In the genomic region with DNA sequence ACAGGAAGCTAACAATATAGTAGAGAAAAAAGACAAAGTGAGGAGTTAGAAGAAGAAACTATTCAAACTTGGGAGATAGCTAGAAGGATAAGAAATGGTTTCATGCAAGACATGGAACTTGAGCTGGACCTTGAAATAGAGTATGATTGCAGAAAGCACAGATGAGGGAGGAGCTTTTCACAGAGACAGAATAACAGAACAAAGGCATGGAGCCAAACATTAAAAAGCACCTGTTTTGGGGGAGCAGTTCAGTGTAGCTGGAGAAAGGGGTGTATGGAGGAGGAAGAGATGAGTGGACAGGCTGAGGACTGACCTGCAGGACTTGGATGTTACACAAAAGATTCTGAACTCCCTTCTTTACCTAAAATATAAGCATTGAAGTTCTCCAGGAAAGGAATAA, we compare ENCODE assay signal across 37 cellular contexts.
"Had no signal": no experiment of that assay in that cellular context is flagged by ENCODE, and none has a peak within 500 bp of the region (broad histone marks: within the 10 kb centered on the region; RNA-seq: fewer than 3 reads in every experiment).

No MANE protein-coding gene starts in this region.

- DNase-seq: activated CD4-positive, alpha-beta memory T cell treated with anti-CD3 and anti-CD28 coated beads, Interleukin-2, amount 10 ng/mL, durations not matched to agents 7 days and 5 days; activated CD4-positive, alpha-beta T cell treated with anti-CD3 and anti-CD28 coated beads for 1 hour; activated CD4-positive, alpha-beta T cell treated with anti-CD3 and anti-CD28 coated beads for 36 hours; activated CD4-positive, alpha-beta T cell treated with anti-CD3 and anti-CD28 coated beads for 48 hours; activated CD4-positive, alpha-beta T cell treated with anti-CD3 and anti-CD28 coated beads, Interleukin-2, amount 10 ng/mL, durations not matched to agents 7 days and 5 days; activated CD4-positive, alpha-beta T cell treated with anti-CD3 and anti-CD28 coated beads, Interleukin-2, amount 50 U/mL, for 48 hours; activated CD4-positive, CD25-positive, alpha-beta regulatory T cell; activated CD8-positive, alpha-beta memory T cell treated with anti-CD3 and anti-CD28 coated beads for 24 hours; activated CD8-positive, alpha-beta memory T cell treated with anti-CD3 and anti-CD28 coated beads, Interleukin-2, amount 10 ng/mL, durations not matched to agents 7 days and 5 days; activated CD8-positive, alpha-beta memory T cell treated with anti-CD3 and anti-CD28 coated beads, Interleukin-2, amount 50 U/mL, for 48 hours; activated CD8-positive, alpha-beta T cell treated with anti-CD3 and anti-CD28 coated beads, Interleukin-2, amount 10 ng/mL, durations not matched to agents 7 days and 5 days; activated effector memory CD4-positive, alpha-beta T cell treated with Interleukin-2 at 50 U/mL for 16 hours; activated gamma-delta T cell; activated naive CD4-positive, alpha-beta T cell treated with anti-CD3 and anti-CD28 coated beads, Interleukin-2, amount 50 U/mL, for 16 hours; activated naive CD4-positive, alpha-beta T cell treated with Interleukin-2 at 50 U/mL for 16 hours; activated naive CD8-positive, alpha-beta T cell treated with anti-CD3 and anti-CD28 coated beads, Interleukin-2, amount 10 ng/mL, durations not matched to agents 7 days and 5 days; activated naive CD8-positive, alpha-beta T cell treated with anti-CD3 and anti-CD28 coated beads, Interleukin-2, amount 50 U/mL, for 24 hours; activated T-cell treated with anti-CD3 and anti-CD28 coated beads, Interleukin-2, amount 50 U/mL, for 24 hours; activated T-cell treated with anti-CD3 and anti-CD28 coated beads, Interleukin-2, amount 50 U/mL, for 48 hours; amygdala; anterior cingulate cortex; caudate nucleus; cerebellar nuclear complex; T-helper 1 cell; T-helper 2 cell; T-helper 9 cell; WERI-Rb-1 had no signal

- H3K9me3 ChIP-seq: ascending aorta had no signal

- H3K4me3 ChIP-seq: ascending aorta, cardiac muscle cell had no signal

- H3K36me3 ChIP-seq: ascending aorta, cardiac muscle cell, WERI-Rb-1 had no signal

- H3K27me3 ChIP-seq: ascending aorta, cardiac muscle cell had no signal

- H3K27me3 Mint-ChIP-seq: activated CD4-positive, alpha-beta memory T cell treated with anti-CD3 and anti-CD28 coated beads, Interleukin-2, amount 10 ng/mL, durations not matched to agents 7 days and 5 days; activated CD4-positive, alpha-beta T cell treated with anti-CD3 and anti-CD28 coated beads for 36 hours; activated CD4-positive, alpha-beta T cell treated with anti-CD3 and anti-CD28 coated beads, Interleukin-2, amount 10 ng/mL, durations not matched to agents 7 days and 5 days; activated CD8-positive, alpha-beta memory T cell treated with anti-CD3 and anti-CD28 coated beads, Interleukin-2, amount 10 ng/mL, durations not matched to agents 7 days and 5 days; activated naive CD8-positive, alpha-beta T cell; activated naive CD8-positive, alpha-beta T cell treated with anti-CD3 and anti-CD28 coated beads, Interleukin-2, amount 10 ng/mL, durations not matched to agents 7 days and 5 days; activated naive CD8-positive, alpha-beta T cell treated with anti-CD3 and anti-CD28 coated beads, Interleukin-2, amount 50 U/mL, for 24 hours; activated T-cell treated with anti-CD3 and anti-CD28 coated beads, Interleukin-2, amount 50 U/mL, for 24 hours; brain; central memory CD8-positive, alpha-beta T cell had no signal

- H3K9me3 Mint-ChIP-seq: activated CD4-positive, alpha-beta memory T cell treated with anti-CD3 and anti-CD28 coated beads, Interleukin-2, amount 10 ng/mL, durations not matched to agents 7 days and 5 days; activated CD4-positive, alpha-beta T cell treated with anti-CD3 and anti-CD28 coated beads, Interleukin-2, amount 10 ng/mL, durations not matched to agents 7 days and 5 days; activated naive CD8-positive, alpha-beta T cell treated with anti-CD3 and anti-CD28 coated beads, Interleukin-2, amount 10 ng/mL, durations not matched to agents 7 days and 5 days; activated naive CD8-positive, alpha-beta T cell treated with anti-CD3 and anti-CD28 coated beads, Interleukin-2, amount 50 U/mL, for 24 hours; activated T-helper 2 cell treated with anti-CD3 and anti-CD28 coated beads, Interferon-gamma antibody, Interleukin-2, Interleukin-4, amounts not matched to agents 10 μg/mL and 5 μg/mL and 100 μg/mL, durations not matched to agents 14 hours and 24 hours and 36 hours; central memory CD8-positive, alpha-beta T cell; T-helper 1 cell treated with Interleukin-12 subunit alpha and Interleukin-12 subunit beta and Interleukin-4 antibody, amounts not matched to agents 30 μg/mL and 1 μg/mL, for 36 hours; T-helper 2 cell treated with Interferon-gamma antibody and Interleukin-4, amounts not matched to agents 5 μg/mL and 100 μg/mL, for 36 hours had no signal

- H3K4me1 Mint-ChIP-seq: activated CD4-positive, alpha-beta memory T cell treated with anti-CD3 and anti-CD28 coated beads, Interleukin-2, amount 10 ng/mL, durations not matched to agents 7 days and 5 days; activated CD4-positive, alpha-beta T cell treated with anti-CD3 and anti-CD28 coated beads for 36 hours; activated CD4-positive, alpha-beta T cell treated with anti-CD3 and anti-CD28 coated beads, Interleukin-2, amount 10 ng/mL, durations not matched to agents 7 days and 5 days; activated CD8-positive, alpha-beta memory T cell treated with anti-CD3 and anti-CD28 coated beads, Interleukin-2, amount 10 ng/mL, durations not matched to agents 7 days and 5 days; activated naive CD8-positive, alpha-beta T cell treated with anti-CD3 and anti-CD28 coated beads, Interleukin-2, amount 10 ng/mL, durations not matched to agents 7 days and 5 days; brain had no signal

- H3K27ac Mint-ChIP-seq: activated CD4-positive, alpha-beta memory T cell treated with anti-CD3 and anti-CD28 coated beads, Interleukin-2, amount 10 ng/mL, durations not matched to agents 7 days and 5 days; activated CD4-positive, alpha-beta T cell treated with anti-CD3 and anti-CD28 coated beads for 36 hours; activated CD4-positive, alpha-beta T cell treated with anti-CD3 and anti-CD28 coated beads, Interleukin-2, amount 10 ng/mL, durations not matched to agents 7 days and 5 days; activated CD8-positive, alpha-beta memory T cell treated with anti-CD3 and anti-CD28 coated beads, Interleukin-2, amount 10 ng/mL, durations not matched to agents 7 days and 5 days; activated CD8-positive, alpha-beta T cell treated with anti-CD3 and anti-CD28 coated beads, Interleukin-2, amount 10 ng/mL, durations not matched to agents 7 days and 5 days; activated naive CD8-positive, alpha-beta T cell; activated naive CD8-positive, alpha-beta T cell treated with anti-CD3 and anti-CD28 coated beads, Interleukin-2, amount 10 ng/mL, durations not matched to agents 7 days and 5 days; activated naive CD8-positive, alpha-beta T cell treated with anti-CD3 and anti-CD28 coated beads, Interleukin-2, amount 50 U/mL, for 24 hours; activated T-cell treated with anti-CD3 and anti-CD28 coated beads, Interleukin-2, amount 50 U/mL, for 24 hours; activated T-helper 2 cell treated with anti-CD3 and anti-CD28 coated beads, Interferon-gamma antibody, Interleukin-2, Interleukin-4, amounts not matched to agents 10 μg/mL and 5 μg/mL and 100 μg/mL, durations not matched to agents 14 hours and 24 hours and 36 hours; brain; T-helper 1 cell treated with Interleukin-12 subunit alpha and Interleukin-12 subunit beta and Interleukin-4 antibody, amounts not matched to agents 30 μg/mL and 1 μg/mL, for 36 hours; T-helper 2 cell treated with Interferon-gamma antibody and Interleukin-4, amounts not matched to agents 5 μg/mL and 100 μg/mL, for 36 hours; WTC11 had no signal

- H3K27ac ChIP-seq: ascending aorta, cardiac muscle cell, WERI-Rb-1 had no signal

- H3K4me1 ChIP-seq: ascending aorta had no signal

- ATAC-seq: activated CD4-positive, alpha-beta T cell treated with anti-CD3 and anti-CD28 coated beads for 36 hours; activated CD4-positive, CD25-positive, alpha-beta regulatory T cell treated with anti-CD3 and anti-CD28 coated beads, Interleukin-2, amount 50 U/mL, for 24 hours; activated CD8-positive, alpha-beta memory T cell treated with anti-CD3 and anti-CD28 coated beads, Interleukin-2, amount 10 ng/mL, durations not matched to agents 7 days and 5 days; activated CD8-positive, alpha-beta T cell treated with anti-CD3 and anti-CD28 coated beads, Interleukin-2, amount 10 ng/mL, durations not matched to agents 7 days and 5 days; activated naive CD8-positive, alpha-beta T cell treated with anti-CD3 and anti-CD28 coated beads, Interleukin-2, amount 50 U/mL, for 24 hours; WTC11 had no signal

- H3K36me3 Mint-ChIP-seq: activated CD8-positive, alpha-beta memory T cell treated with anti-CD3 and anti-CD28 coated beads, Interleukin-2, amount 10 ng/mL, durations not matched to agents 7 days and 5 days had no signal

- H3K4me3 Mint-ChIP-seq: activated CD4-positive, alpha-beta memory T cell treated with anti-CD3 and anti-CD28 coated beads, Interleukin-2, amount 10 ng/mL, durations not matched to agents 7 days and 5 days; activated CD4-positive, alpha-beta T cell treated with anti-CD3 and anti-CD28 coated beads for 36 hours; activated CD4-positive, alpha-beta T cell treated with anti-CD3 and anti-CD28 coated beads, Interleukin-2, amount 10 ng/mL, durations not matched to agents 7 days and 5 days; activated CD8-positive, alpha-beta memory T cell treated with anti-CD3 and anti-CD28 coated beads, Interleukin-2, amount 10 ng/mL, durations not matched to agents 7 days and 5 days; activated CD8-positive, alpha-beta T cell treated with anti-CD3 and anti-CD28 coated beads, Interleukin-2, amount 10 ng/mL, durations not matched to agents 7 days and 5 days; activated naive CD8-positive, alpha-beta T cell; activated naive CD8-positive, alpha-beta T cell treated with anti-CD3 and anti-CD28 coated beads, Interleukin-2, amount 10 ng/mL, durations not matched to agents 7 days and 5 days; activated naive CD8-positive, alpha-beta T cell treated with anti-CD3 and anti-CD28 coated beads, Interleukin-2, amount 50 U/mL, for 24 hours; activated T-cell treated with anti-CD3 and anti-CD28 coated beads, Interleukin-2, amount 50 U/mL, for 24 hours; brain; central memory CD8-positive, alpha-beta T cell; T-helper 1 cell treated with Interleukin-12 subunit alpha and Interleukin-12 subunit beta and Interleukin-4 antibody, amounts not matched to agents 30 μg/mL and 1 μg/mL, for 36 hours; T-helper 2 cell treated with Interferon-gamma antibody and Interleukin-4, amounts not matched to agents 5 μg/mL and 100 μg/mL, for 36 hours; WTC11 had no signal
